Comparison of ENCODE assay signal across 8 cellular contexts in genomic region chr5:43040287-43041098, GRCh38. TPM values are rescaled to one million over a fixed set of nuclear protein-coding genes. Genes with fewer than 3 reads are reported as not detected.
DNase-seq lines count a peak whose midpoint lies in the region; ATAC-seq, FAIRE-seq and TF ChIP-seq lines count a peak whose summit lies in the region.

ANXA2R (minus strand) TSS chr5:43040319; CDS start chr5:43040046, 273 bp downstream.

- ATAC-seq in HG03442 (IDR thresholded peaks at IDR 0.05; ENCODE audit: unreplicated experiment): peak; percentile 45
- ATAC-seq in activated CD4-positive, alpha-beta T cell treated with anti-CD3 and anti-CD28 coated beads for 36 hours: peak; percentile 56

- H3K27me3 ChIP-seq in BLaER1 (no peaks in the 10 kb centered on the region), colonic mucosa (no peaks in the 10 kb centered on the region), liver (ENCODE audit: control insufficient read depth in 4 of 4, insufficient read depth in 4 of 4, low read length in 3 of 4) (peaks cover 0 to 39% (median 14%) of the 10 kb centered on the region in 4 donors)

- no peaks in the 10 kb centered on the region for H3K27me3 Mint-ChIP-seq in activated CD4-positive, alpha-beta T cell treated with anti-CD3 and anti-CD28 coated beads for 36 hours

- H3K4me2 ChIP-seq in BLaER1: peak within 1 kb of the TSS; percentile 97

- FAIRE-seq in GM19239 (lab: Jason Lieb, UNC): peak; percentile 79

- H3K4me3 ChIP-seq in BLaER1 (peak within 1 kb of the TSS; percentile 75), colonic mucosa (peak within 1 kb of the TSS; percentile 71), liver (ENCODE audit: low read depth in 1 of 3, low read length in 3 of 3) (peak within 1 kb of the TSS; percentile 46 to 65 (median 61))

- H4K20me1 ChIP-seq in BLaER1: peaks cover 10% of the 10 kb centered on the region

- H3K36me3 ChIP-seq in BLaER1 (peaks cover 11% of the 10 kb centered on the region; the same call in 1 of the 2 replicates), colonic mucosa (no peaks in the 10 kb centered on the region), liver (ENCODE audit: control insufficient read depth in 4 of 4, insufficient read depth in 3 of 4, low read depth in 1 of 4, low read length in 3 of 4) (no peaks in the 10 kb centered on the region)

- peak within 1 kb of the TSS; percentile 86 for H3K9ac ChIP-seq in BLaER1
- peak within 1 kb of the TSS; percentile 70 to 79 for H3K9ac ChIP-seq in colonic mucosa (ENCODE audit: low read depth in 2 of 2, low read length in 2 of 2)
- H3K9ac ChIP-seq in liver (ENCODE audit: low read depth in 1 of 2, low read length in 2 of 2): peak within 1 kb of the TSS in 1 of 2 donors; percentile 75

- peak within 1 kb of the TSS; percentile 94 for H3K27ac Mint-ChIP-seq in activated CD4-positive, alpha-beta T cell treated with anti-CD3 and anti-CD28 coated beads for 36 hours

- peak within 1 kb of the TSS; percentile 81 for H3K4me3 Mint-ChIP-seq in activated CD4-positive, alpha-beta T cell treated with anti-CD3 and anti-CD28 coated beads for 36 hours

- 5% methylated on average over 47 of the region's 47 CpGs for WGBS in liver

- intact Hi-C loops in activated CD4-positive, alpha-beta T cell treated with anti-CD3 and anti-CD28 coated beads for 36 hours (cut with DNase I, micrococcal nuclease): loop anchor here (1.0 to 10.0 kb wide), 15 partner anchors 11 to 1296 kb away; partner anchors contain the start of genes CCDC152 (in 1 of the 2) and FBXO4 (in 1 of the 2)
- intact Hi-C loops in colonic mucosa (cut with DNase I): loop anchor here (5.0 kb wide), 1 partner anchor 33 kb away; no protein-coding TSS in a partner anchor

- CTCF ChIA-PET in activated CD4-positive, alpha-beta T cell treated with anti-CD3 and anti-CD28 coated beads for 36 hours (lab: Charles Lee): interaction anchor here (0.5 to 8.1 kb wide), 32 partner anchors 9 to 1769 kb away, joined by 3 to 158 read pairs (median 6); partner anchors contain the start of genes TMEM267 and ZNF131

- H3K4me1 ChIP-seq in BLaER1: peaks cover 44% of the 10 kb centered on the region
- no peaks in the 10 kb centered on the region for H3K4me1 ChIP-seq in colonic mucosa
- H3K4me1 ChIP-seq in liver (ENCODE audit: control insufficient read depth in 4 of 4, insufficient read depth in 4 of 4, low read length in 3 of 4): peaks cover 3 to 36% (median 23%) of the 10 kb centered on the region in 4 donors

- peak; percentile 72 to 78 for TF ChIP-seq RAD21 in liver (IDR thresholded peaks at IDR 0.05)

- DNase-seq in GM19239 (ENCODE audit: insufficient read length, low spot score): no peak
- peak; percentile 91 to 98 for DNase-seq in NCI-H524 (lab: John Stamatoyannopoulos, UW)
- peak; percentile 96 for DNase-seq in activated CD4-positive, alpha-beta T cell treated with anti-CD3 and anti-CD28 coated beads for 36 hours
- DNase-seq in colonic mucosa: peak; percentile 94
- DNase-seq in stimulated activated CD4-positive, alpha-beta T cell treated with anti-CD3 and anti-CD28 coated beads, Interleukin-4, amount 100 ng/mL, for 1 hour: peak; percentile 87

- H3K36me3 Mint-ChIP-seq in activated CD4-positive, alpha-beta T cell treated with anti-CD3 and anti-CD28 coated beads for 36 hours (ENCODE audit: low read depth): peaks cover 9% of the 10 kb centered on the region

- peaks cover 39% of the 10 kb centered on the region for H3K4me1 Mint-ChIP-seq in activated CD4-positive, alpha-beta T cell treated with anti-CD3 and anti-CD28 coated beads for 36 hours

- no peaks in the 10 kb centered on the region for H3K9me3 Mint-ChIP-seq in activated CD4-positive, alpha-beta T cell treated with anti-CD3 and anti-CD28 coated beads for 36 hours (ENCODE audit: low read depth)

- TF ChIP-seq CTCF in colonic mucosa (IDR thresholded peaks at IDR 0.05) (peak; percentile 77), liver (IDR thresholded peaks at IDR 0.05; ENCODE audit: low read depth, low read length, missing input control) (peak; percentile 63)

- POLR2A ChIA-PET in activated CD4-positive, alpha-beta T cell treated with anti-CD3 and anti-CD28 coated beads for 36 hours (lab: Charles Lee): interaction anchor here (0.7 to 2.8 kb wide), 8 partner anchors 21 to 132 kb away, joined by 4 to 23 read pairs (median 12); no protein-coding TSS in a partner anchor

- peak within 1 kb of the TSS; percentile 92 for H3K27ac ChIP-seq in BLaER1
- H3K27ac ChIP-seq in colonic mucosa: peak within 1 kb of the TSS; percentile 97
- H3K27ac ChIP-seq in liver (ENCODE audit: low read depth in 1 of 2, low read length in 2 of 2): peak within 1 kb of the TSS; percentile 74 to 92

- H3K9me3 ChIP-seq in BLaER1 (no peaks in the 10 kb centered on the region), colonic mucosa (no peaks in the 10 kb centered on the region), liver (ENCODE audit: control insufficient read depth in 4 of 4, low read length in 3 of 4) (peaks cover 2 to 23% (median 12%) of the 10 kb centered on the region in 4 donors)

TF ChIP-seq in liver, 16 proteins besides CTCF, POLR2A, EP300 and RAD21:
- TF ChIP-seq FOXA2 (IDR thresholded peaks at IDR 0.05): no peak
- no peak for TF ChIP-seq GABPA (IDR thresholded peaks at IDR 0.05 in 1 of 2, conservative IDR thresholded peaks at IDR 0.05 in 1 of 2)
- TF ChIP-seq NR2F2 (IDR thresholded peaks at IDR 0.05): peak; percentile 43
- TF ChIP-seq RXRA (IDR thresholded peaks at IDR 0.05): peak in 1 of 2 donors; percentile 7
- no peak for TF ChIP-seq REST (IDR thresholded peaks at IDR 0.05)
- peak; percentile 72 for TF ChIP-seq MAX (IDR thresholded peaks at IDR 0.05)
- TF ChIP-seq SP1 (IDR thresholded peaks at IDR 0.05): peak; percentile 10
- peak; percentile 8 for TF ChIP-seq TAF1 (conservative IDR thresholded peaks at IDR 0.05)
- no peak for TF ChIP-seq ZBTB33 (IDR thresholded peaks at IDR 0.05)
- TF ChIP-seq YY1 (IDR thresholded peaks at IDR 0.05): no peak
- TF ChIP-seq HNF4A (conservative IDR thresholded peaks at IDR 0.05): no peak
- TF ChIP-seq FOXA1 (IDR thresholded peaks at IDR 0.05): peak; percentile 14
- no peak for TF ChIP-seq JUND (IDR thresholded peaks at IDR 0.05)
- no peak for TF ChIP-seq HNF4G (IDR thresholded peaks at IDR 0.05)
- no peak for TF ChIP-seq EGR1 (IDR thresholded peaks at IDR 0.05; ENCODE audit: low read depth in 2 of 2)
- TF ChIP-seq ATF3 (IDR thresholded peaks at IDR 0.05): no peak

RNA-seq across cellular contexts. Expression of gene ANXA2R, which starts in this region (rescaled TPM):
- 1 to 10 TPM; 3.2 to 4.6 TPM for total RNA-seq in activated CD4-positive, alpha-beta T cell treated with anti-CD3 and anti-CD28 coated beads for 36 hours
- 1 to 10 TPM; 1.1 to 1.3 TPM for total RNA-seq in colonic mucosa
- 1 to 10 TPM in 1 of 2 donors, under 1 TPM in 1; 0.84 to 2.0 TPM for total RNA-seq in liver
- polyA plus RNA-seq in liver: under 1 TPM; 0.49 to 0.58 TPM
